1 cellular context compared by ENCODE assay signal in the genomic region with DNA sequence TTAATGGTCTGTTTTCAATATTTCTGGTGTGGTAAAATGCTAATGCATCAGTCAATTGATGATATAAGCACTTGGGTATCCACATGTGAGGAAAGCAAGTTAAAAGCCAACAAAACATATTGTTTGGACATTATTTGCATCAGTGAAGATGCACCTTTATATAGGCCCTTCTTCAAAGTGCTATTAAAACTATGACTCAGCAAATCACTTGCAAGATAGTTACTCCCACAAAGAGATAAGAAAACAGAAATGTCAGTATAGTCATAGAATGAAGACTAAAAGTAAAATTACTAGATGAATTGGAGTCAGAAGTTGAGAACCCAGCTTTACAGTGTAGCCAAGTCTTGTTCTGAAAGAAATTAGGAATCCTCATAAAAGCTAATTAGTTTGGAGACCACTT.
TF ChIP-seq lines count a peak whose summit lies in the region.

No MANE protein-coding gene starts in this region.

TF ChIP-seq in HepG2, 621 proteins besides CTCF, POLR2A, EP300 and RAD21 (continued from another document):
- TF ChIP-seq, protein P1, sequence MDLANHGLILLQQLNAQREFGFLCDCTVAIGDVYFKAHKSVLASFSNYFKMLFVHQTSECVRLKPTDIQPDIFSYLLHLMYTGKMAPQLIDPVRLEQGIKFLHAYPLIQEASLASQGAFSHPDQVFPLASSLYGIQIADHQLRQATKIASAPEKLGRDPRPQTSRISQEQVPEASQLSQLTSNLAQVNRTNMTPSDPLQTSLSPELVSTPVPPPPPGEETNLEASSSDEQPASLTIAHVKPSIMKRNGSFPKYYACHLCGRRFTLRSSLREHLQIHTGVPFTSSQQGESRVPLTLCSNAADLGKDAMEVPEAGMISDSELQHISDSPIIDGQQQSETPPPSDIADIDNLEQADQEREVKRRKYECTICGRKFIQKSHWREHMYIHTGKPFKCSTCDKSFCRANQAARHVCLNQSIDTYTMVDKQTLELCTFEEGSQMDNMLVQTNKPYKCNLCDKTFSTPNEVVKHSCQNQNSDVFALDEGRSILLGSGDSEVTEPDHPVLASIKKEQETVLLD (CRISPR knock-in tag; IDR thresholded peaks at IDR 0.05; ENCODE audit: low read depth), result no peak
- TF ChIP-seq TCF12 (IDR thresholded peaks at IDR 0.05) (no peak), TCF12 (CRISPR knock-in tag; IDR thresholded peaks at IDR 0.05) (no peak)
